Comparison of ENCODE assay signal across 28 cellular contexts in the genomic region with DNA sequence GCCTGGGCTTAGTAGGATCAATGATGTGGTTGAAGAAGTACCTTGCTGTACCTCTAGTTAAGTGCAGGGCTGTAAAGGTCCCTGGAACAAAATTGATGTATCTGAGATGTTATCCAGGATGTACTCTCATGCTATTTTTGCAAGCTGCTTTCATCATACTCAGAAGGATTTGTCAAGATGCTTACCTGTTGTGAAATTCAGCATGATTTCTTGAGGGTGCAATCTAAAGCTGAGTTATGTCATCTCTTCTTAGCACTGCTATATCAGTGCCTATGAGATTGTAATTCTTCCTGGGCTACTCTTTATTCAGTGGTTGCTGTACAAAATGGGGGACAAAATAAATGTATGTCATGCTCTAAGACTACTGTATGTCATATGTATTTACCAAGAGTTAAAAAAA.
"Had no signal": no experiment of that assay in that cellular context is flagged by ENCODE, and none has a peak within 500 bp of the region (broad histone marks: within the 10 kb centered on the region; RNA-seq: fewer than 3 reads in every experiment).

No MANE protein-coding gene starts in this region.

- H3K4me3 ChIP-seq: cardiac muscle cell, colonic mucosa had no signal

- ATAC-seq: activated naive CD4-positive, alpha-beta T cell treated with anti-CD3 and anti-CD28 coated beads, Interleukin-2, amount 50 U/mL, for 72 hours; activated T-cell treated with anti-CD3 and anti-CD28 coated beads, Interleukin-2, amount 50 U/mL, for 72 hours; esophagus mucosa; WTC11 had no signal

- DNase-seq: activated CD4-positive, alpha-beta memory T cell treated with anti-CD3 and anti-CD28 coated beads, Interleukin-2, amount 10 ng/mL, durations not matched to agents 7 days and 5 days; activated CD4-positive, alpha-beta T cell treated with anti-CD3 and anti-CD28 coated beads for 1 hour; activated CD4-positive, alpha-beta T cell treated with anti-CD3 and anti-CD28 coated beads for 4 hours; activated CD4-positive, alpha-beta T cell treated with anti-CD3 and anti-CD28 coated beads, Interleukin-2, amount 10 ng/mL, durations not matched to agents 7 days and 5 days; activated CD4-positive, alpha-beta T cell treated with anti-CD3 and anti-CD28 coated beads, Interleukin-2, amount 50 U/mL, for 4 hours; activated CD8-positive, alpha-beta memory T cell treated with anti-CD3 and anti-CD28 coated beads, Interleukin-2, amount 50 U/mL, for 48 hours; activated gamma-delta T cell; activated naive CD4-positive, alpha-beta T cell; activated naive CD4-positive, alpha-beta T cell treated with anti-CD3 and anti-CD28 coated beads, Interleukin-2, amount 10 ng/mL, durations not matched to agents 7 days and 5 days; activated naive CD8-positive, alpha-beta T cell treated with anti-CD3 and anti-CD28 coated beads, Interleukin-2, amount 10 ng/mL, durations not matched to agents 7 days and 5 days; activated T-cell treated with anti-CD3 and anti-CD28 coated beads for 4 hours; activated T-cell treated with anti-CD3 and anti-CD28 coated beads, Interleukin-2, amount 50 U/mL, for 24 hours; activated T-cell treated with anti-CD3 and anti-CD28 coated beads, Interleukin-2, amount 50 U/mL, for 72 hours; amniotic stem cell; anterior cingulate cortex; brain microvascular endothelial cell; central memory CD4-positive, alpha-beta T cell; cerebellar nuclear complex; colonic mucosa; effector CD8-positive, alpha-beta T cell; foreskin fibroblast; head of caudate nucleus; hippocampal formation; T-helper 2 cell had no signal
